ENCODE assay signal across 21 cellular contexts in the genomic region with DNA sequence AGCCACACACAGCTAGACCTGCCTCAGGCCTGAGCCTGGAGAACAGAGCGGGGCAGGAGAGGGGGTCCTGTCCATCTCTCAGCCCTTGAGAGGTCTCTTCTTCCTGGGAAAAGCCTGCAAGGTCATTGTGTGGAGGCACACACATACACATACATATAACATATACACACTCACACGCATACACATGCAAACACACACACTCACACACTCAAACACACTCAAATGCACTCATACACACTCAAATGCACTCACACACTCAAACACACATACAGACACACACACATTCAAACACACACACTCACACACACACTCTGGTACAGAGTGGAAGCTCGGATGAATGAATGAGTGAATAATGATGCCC. TPM values are rescaled to one million over a fixed set of nuclear protein-coding genes. Genes with fewer than 3 reads are reported as not detected.
"Had no signal": no experiment of that assay in that cellular context is flagged by ENCODE, and none has a peak within 500 bp of the region (broad histone marks: within the 10 kb centered on the region; RNA-seq: fewer than 3 reads in every experiment).

No MANE protein-coding gene starts in this region.

- H3K4me3 ChIP-seq: adrenal gland, cardiac muscle cell, esophagus muscularis mucosa, neural progenitor cell, pancreas had no signal

- H3K4me2 ChIP-seq: neural progenitor cell had no signal

- ATAC-seq: activated CD8-positive, alpha-beta T cell treated with anti-CD3 and anti-CD28 coated beads for 36 hours; activated T-cell treated with anti-CD3 and anti-CD28 coated beads, Interleukin-2, amount 50 U/mL, for 4 hours had no signal

- H3K9me3 Mint-ChIP-seq: activated B cell treated with CpG ODN at 0.5 μM for 24 hours; activated CD8-positive, alpha-beta T cell treated with anti-CD3 and anti-CD28 coated beads for 36 hours; activated naive CD4-positive, alpha-beta T cell treated with anti-CD3 and anti-CD28 coated beads, Interleukin-2, amount 50 U/mL, for 24 hours; activated T-cell treated with anti-CD3 and anti-CD28 coated beads, Interleukin-2, amount 50 U/mL, for 4 hours; neural progenitor cell; type B pancreatic cell had no signal

- H3K36me3 ChIP-seq: adrenal gland, cardiac muscle cell, esophagus muscularis mucosa, neural progenitor cell, pancreas had no signal

- H3K4me1 Mint-ChIP-seq: activated naive CD4-positive, alpha-beta T cell treated with anti-CD3 and anti-CD28 coated beads, Interleukin-2, amount 50 U/mL, for 24 hours; neural progenitor cell had no signal

- H3K36me3 Mint-ChIP-seq: activated naive CD4-positive, alpha-beta T cell treated with anti-CD3 and anti-CD28 coated beads, Interleukin-2, amount 50 U/mL, for 24 hours; neural progenitor cell; type B pancreatic cell had no signal

- H3K27ac Mint-ChIP-seq: activated B cell treated with CpG ODN at 0.5 μM for 24 hours; activated CD8-positive, alpha-beta T cell treated with anti-CD3 and anti-CD28 coated beads for 36 hours; activated naive CD4-positive, alpha-beta T cell treated with anti-CD3 and anti-CD28 coated beads, Interleukin-2, amount 50 U/mL, for 24 hours; neural progenitor cell had no signal

- FAIRE-seq: pancreas had no signal

- H3K9me3 ChIP-seq: adrenal gland, esophagus muscularis mucosa, pancreas had no signal

- H3K27me3 ChIP-seq: adrenal gland, cardiac muscle cell, esophagus muscularis mucosa, neural progenitor cell, pancreas had no signal

- H3K4me3 Mint-ChIP-seq: activated B cell treated with CpG ODN at 0.5 μM for 24 hours; activated CD8-positive, alpha-beta T cell treated with anti-CD3 and anti-CD28 coated beads for 36 hours; activated naive CD4-positive, alpha-beta T cell treated with anti-CD3 and anti-CD28 coated beads, Interleukin-2, amount 50 U/mL, for 24 hours; activated T-cell treated with anti-CD3 and anti-CD28 coated beads, Interleukin-2, amount 50 U/mL, for 4 hours; neural progenitor cell; type B pancreatic cell had no signal

- H3K27ac ChIP-seq: adrenal gland, cardiac muscle cell, esophagus muscularis mucosa, neural progenitor cell, pancreas had no signal

- H3K4me1 ChIP-seq: adrenal gland, neural progenitor cell, pancreas had no signal

- DNase-seq: activated B cell treated with CpG ODN at 0.5 μM for 24 hours; activated CD4-positive, alpha-beta T cell treated with anti-CD3 and anti-CD28 coated beads for 48 hours; activated CD8-positive, alpha-beta T cell treated with anti-CD3 and anti-CD28 coated beads for 36 hours; activated effector memory CD4-positive, alpha-beta T cell treated with anti-CD3 and anti-CD28 coated beads, Interleukin-2, amount 50 U/mL, for 16 hours; activated T-cell treated with anti-CD3 and anti-CD28 coated beads, Interleukin-2, amount 50 U/mL, for 4 hours; adrenal gland; hippocampal formation; mesendoderm; stimulated activated CD4-positive, alpha-beta T cell treated with anti-CD3 and anti-CD28 coated beads, Interleukin-15, amount 100 ng/mL, for 24 hours; stimulated activated CD4-positive, alpha-beta T cell treated with anti-CD3 and anti-CD28 coated beads, Interleukin-4, amount 100 ng/mL, for 1 hour; stimulated activated naive CD4-positive, alpha-beta T cell treated with Interleukin-2 at 50 U/mL for 16 hours; substantia nigra had no signal

- H3K27me3 Mint-ChIP-seq: activated B cell treated with CpG ODN at 0.5 μM for 24 hours; activated CD8-positive, alpha-beta T cell treated with anti-CD3 and anti-CD28 coated beads for 36 hours; activated naive CD4-positive, alpha-beta T cell treated with anti-CD3 and anti-CD28 coated beads, Interleukin-2, amount 50 U/mL, for 24 hours; type B pancreatic cell had no signal

- H2AFZ ChIP-seq: neural progenitor cell had no signal

- H3K9ac ChIP-seq: neural progenitor cell had no signal

RNA-seq across cellular contexts. Expression of gene TLDC2, which starts 0.5 kb away (rescaled TPM):
- total RNA-seq: activated B cell treated with CpG ODN at 0.5 μM for 24 hours; activated CD8-positive, alpha-beta T cell treated with anti-CD3 and anti-CD28 coated beads for 36 hours; activated T-cell treated with anti-CD3 and anti-CD28 coated beads, Interleukin-2, amount 50 U/mL, for 4 hours; cardiac muscle cell; glomerular endothelial cell; myocyte; T-helper 2 cell treated with Interferon-gamma antibody and Interleukin-4, amounts not matched to agents 100 ng/mL and 5 ng/mL, for 36 hours had no signal
- polyA plus RNA-seq: cardiac muscle cell had no signal
